Comparison of ENCODE assay signal across 19 cellular contexts in genomic region chr11:11966354-11966741, GRCh38. TPM values are rescaled to one million over a fixed set of nuclear protein-coding genes. Genes with fewer than 3 reads are reported as not detected.
"Had no signal": no experiment of that assay in that cellular context is flagged by ENCODE, and none has a peak within 500 bp of the region (broad histone marks: within the 10 kb centered on the region; RNA-seq: fewer than 3 reads in every experiment).

No MANE protein-coding gene starts in this region.

- H3K4me3 ChIP-seq: esophagus squamous epithelium, hepatocyte, left lung, mucosa of descending colon, right lobe of liver, smooth muscle cell, stomach, upper lobe of left lung had no signal

- H3K27ac Mint-ChIP-seq: activated CD4-positive, alpha-beta T cell treated with anti-CD3 and anti-CD28 coated beads for 36 hours; activated naive CD4-positive, alpha-beta T cell treated with anti-CD3 and anti-CD28 coated beads for 36 hours; activated naive CD8-positive, alpha-beta T cell treated with anti-CD3 and anti-CD28 coated beads, Interleukin-2, amount 50 U/mL, for 24 hours; dendritic cell treated with granulocyte-macrophage colony-stimulating factor and Interleukin-4, amounts not matched to agents 40 ng/mL and 50 ng/mL, for 4 days; memory B cell; progenitor cell of endocrine pancreas; WTC11 had no signal

- H3K4me1 Mint-ChIP-seq: memory B cell, naive B cell had no signal

- DNase-seq: esophagus squamous epithelium had no signal

- H3K9me3 Mint-ChIP-seq: activated naive CD4-positive, alpha-beta T cell treated with anti-CD3 and anti-CD28 coated beads for 36 hours; activated naive CD8-positive, alpha-beta T cell treated with anti-CD3 and anti-CD28 coated beads, Interleukin-2, amount 50 U/mL, for 24 hours; dendritic cell treated with granulocyte-macrophage colony-stimulating factor and Interleukin-4, amounts not matched to agents 40 ng/mL and 50 ng/mL, for 4 days; memory B cell; naive B cell; neural crest cell; stimulated activated effector memory CD8-positive, alpha-beta T cell treated with anti-CD3 and anti-CD28 coated beads, Interleukin-12 subunit alpha, Interleukin-12 subunit beta, amount 100 ng/mL, for 72 hours; WTC11 had no signal

- H3K27me3 Mint-ChIP-seq: activated naive CD8-positive, alpha-beta T cell treated with anti-CD3 and anti-CD28 coated beads, Interleukin-2, amount 50 U/mL, for 24 hours; progenitor cell of endocrine pancreas had no signal

- H3K9me3 ChIP-seq: esophagus squamous epithelium, left lung, mucosa of descending colon, right lobe of liver, stomach, upper lobe of left lung had no signal

- H3K36me3 Mint-ChIP-seq: memory B cell, naive B cell, WTC11 had no signal

- H3K4me2 ChIP-seq: hepatocyte, smooth muscle cell had no signal

- H3K27ac ChIP-seq: brain microvascular endothelial cell, esophagus squamous epithelium, hepatocyte, left lung, stomach, upper lobe of left lung had no signal

- H2AFZ ChIP-seq: hepatocyte had no signal

- H3K4me3 Mint-ChIP-seq: activated CD4-positive, alpha-beta T cell treated with anti-CD3 and anti-CD28 coated beads for 36 hours; activated naive CD4-positive, alpha-beta T cell treated with anti-CD3 and anti-CD28 coated beads for 36 hours; activated naive CD8-positive, alpha-beta T cell treated with anti-CD3 and anti-CD28 coated beads, Interleukin-2, amount 50 U/mL, for 24 hours; dendritic cell treated with granulocyte-macrophage colony-stimulating factor and Interleukin-4, amounts not matched to agents 40 ng/mL and 50 ng/mL, for 4 days; memory B cell; neural crest cell; stimulated activated effector memory CD8-positive, alpha-beta T cell treated with anti-CD3 and anti-CD28 coated beads, Interleukin-12 subunit alpha, Interleukin-12 subunit beta, amount 100 ng/mL, for 72 hours; WTC11 had no signal

- H3K79me2 ChIP-seq: hepatocyte had no signal

- H3K36me3 ChIP-seq: brain microvascular endothelial cell, left lung, right lobe of liver had no signal

- H3K27me3 ChIP-seq: brain microvascular endothelial cell, esophagus squamous epithelium, hepatocyte, right lobe of liver, stomach, upper lobe of left lung had no signal

RNA-seq across cellular contexts. Expression of gene DKK3, which starts 42.1 kb away (rescaled TPM):
- total RNA-seq: activated CD4-positive, alpha-beta T cell treated with anti-CD3 and anti-CD28 coated beads for 36 hours; activated naive CD4-positive, alpha-beta T cell treated with anti-CD3 and anti-CD28 coated beads for 36 hours had no signal
